In the genomic region with DNA sequence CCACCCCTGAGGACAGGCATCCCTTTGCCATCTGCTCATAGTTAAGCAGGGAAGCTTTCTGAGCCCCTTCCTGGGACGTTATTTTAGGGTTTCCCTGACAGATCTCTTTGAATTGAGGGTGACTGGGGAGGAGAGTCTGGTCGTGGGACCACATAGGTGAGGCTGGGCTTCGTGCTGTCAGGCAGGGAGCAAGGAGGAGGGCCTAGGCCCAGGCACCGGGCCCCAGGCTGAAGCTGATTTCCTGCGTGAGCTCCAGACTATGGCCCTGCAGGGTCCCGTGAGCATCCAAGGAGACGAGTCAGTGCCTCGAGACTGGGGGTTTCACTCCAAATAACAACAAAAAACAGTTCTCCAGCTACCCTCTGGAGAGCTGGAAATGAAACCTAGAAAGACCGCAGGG, we compare ENCODE assay signal across 8 cellular contexts.
DNase-seq lines count a peak whose midpoint lies in the region; ATAC-seq and TF ChIP-seq lines count a peak whose summit lies in the region.

No MANE protein-coding gene starts in this region.

- peak overlapping the region; percentile 97 to 99 (median 99) for H3K27ac Mint-ChIP-seq in nephron

- H3K27me3 ChIP-seq in esophagus (ENCODE audit: control insufficient read depth in 1 of 2, insufficient read depth in 2 of 2, low read length in 2 of 2) (no peaks in the 10 kb centered on the region), vagina (no peaks in the 10 kb centered on the region)

- H3K27ac ChIP-seq in esophagus (ENCODE audit: low read depth in 2 of 2, low read length in 1 of 2) (peak overlapping the region; percentile 90 to 92), vagina (peak overlapping the region; percentile 99)

- DNase-seq in Right ventricle myocardium superior (no peak), Right ventricle myocardium inferior (ENCODE audit: missing footprints) (no peak), vagina (ENCODE audit: extremely low spot score in 2 of 2) (no peak), HPDE6-E6E7 (ENCODE audit: extremely low spot score) (no peak), NCI-H1048 (lab: John Stamatoyannopoulos, UW) (no peak), putamen (ENCODE audit: low spot score) (no peak)

- ATAC-seq in Right ventricle myocardium superior (ENCODE audit: poor library complexity) (peak; percentile 5), Right ventricle myocardium inferior (no peak)

- H3K4me3 ChIP-seq in esophagus (ENCODE audit: low read depth in 1 of 2, low read length in 2 of 2) (no peak overlapping the region), vagina (peak overlapping the region; percentile 13 to 27)

- 54 to 56% methylated on average over 9 of the region's 9 CpGs for WGBS in esophagus, 2 donors

- H3K36me3 Mint-ChIP-seq in nephron (ENCODE audit: low read depth), result peaks cover under 1% of the 10 kb centered on the region

- peaks cover 30% of the 10 kb centered on the region for H3K4me1 Mint-ChIP-seq in nephron

- H3K27me3 Mint-ChIP-seq in nephron (ENCODE audit: low read depth), result no peaks in the 10 kb centered on the region

- no peaks in the 10 kb centered on the region for H3K36me3 ChIP-seq in esophagus (ENCODE audit: control insufficient read depth in 2 of 2, insufficient read depth in 2 of 2, low read length in 1 of 2)
- no peaks in the 10 kb centered on the region for H3K36me3 ChIP-seq in vagina

- H3K9me3 ChIP-seq in esophagus (ENCODE audit: control insufficient read depth in 2 of 2, insufficient read depth in 1 of 2, low read depth in 1 of 2, low read length in 1 of 2) (no peaks in the 10 kb centered on the region), vagina (no peaks in the 10 kb centered on the region)

- TF ChIP-seq POLR2A in vagina (IDR thresholded peaks at IDR 0.05), result no peak

- intact Hi-C loops in Right ventricle myocardium superior (cut with DNase I), result loop anchor here (5.0 kb wide), 1 partner anchor 59 kb away; a partner anchor contains a TSS
- intact Hi-C loops in Right ventricle myocardium inferior (cut with DNase I), result loop anchor here (2.0 kb wide), 1 partner anchor 55 kb away; no protein-coding TSS in a partner anchor
- intact Hi-C loops in vagina (cut with DNase I), result loop anchor here (10.0 kb wide), 1 partner anchor 61 kb away; a partner anchor contains a TSS

- H3K9me3 Mint-ChIP-seq in nephron, result no peaks in the 10 kb centered on the region

- no peak overlapping the region for H3K4me3 Mint-ChIP-seq in nephron

- TF ChIP-seq CTCF in nephron (IDR thresholded peaks at IDR 0.05; ENCODE audit: unreplicated experiment in 3 of 3), result no peak
- no peak for TF ChIP-seq CTCF in vagina (IDR thresholded peaks at IDR 0.05)

- peaks cover 0 to 9% of the 10 kb centered on the region in 2 donors for H3K4me1 ChIP-seq in esophagus (ENCODE audit: control insufficient read depth in 2 of 2, insufficient read depth in 2 of 2, low read length in 1 of 2)
- peaks cover 32% of the 10 kb centered on the region for H3K4me1 ChIP-seq in vagina

Comparison
In these comparisons a context has a peak if more than half of its experiments do, and no peak if none do; other contexts are left out.
1. H3K4me3 ChIP-seq: peak in vagina (2 of 2); none in esophagus (0 of 2).